17 cellular contexts compared by ENCODE assay signal in the genomic region with DNA sequence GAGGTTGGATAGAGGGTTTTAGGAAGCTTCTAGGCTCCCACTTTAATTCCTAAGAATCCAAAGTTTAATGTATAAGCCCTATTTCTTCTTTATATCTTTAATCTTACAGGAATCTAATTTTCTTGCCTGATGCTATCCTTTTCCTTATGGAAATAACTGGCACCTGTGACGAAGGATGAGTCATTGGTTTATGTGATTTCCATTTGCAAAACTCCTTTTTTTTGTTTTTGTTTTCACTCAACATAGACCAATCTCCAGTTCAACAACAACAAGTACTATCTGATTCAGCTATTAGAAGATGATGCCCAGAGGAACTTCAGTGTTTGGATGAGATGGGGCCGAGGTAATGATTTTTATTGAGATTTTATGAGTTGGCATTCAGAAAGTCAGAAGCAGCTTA.
"Had no signal": no experiment of that assay in that cellular context is flagged by ENCODE, and none has a peak within 500 bp of the region (broad histone marks: within the 10 kb centered on the region; RNA-seq: fewer than 3 reads in every experiment).

No MANE protein-coding gene starts in this region.

- H3K4me1 ChIP-seq: left lung, tibial artery had no signal

- H3K4me1 Mint-ChIP-seq: activated B cell treated with CpG ODN at 0.5 μM for 24 hours had no signal

- H3K27me3 Mint-ChIP-seq: activated B cell treated with CpG ODN at 0.5 μM for 24 hours; activated naive CD8-positive, alpha-beta T cell treated with anti-CD3 and anti-CD28 coated beads for 36 hours; activated T-helper 17 cell treated with anti-CD3 and anti-CD28 coated beads, Interleukin-2, amount 50 U/mL, for 72 hours; effector memory CD8-positive, alpha-beta T cell had no signal

- H3K9me3 Mint-ChIP-seq: activated B cell treated with CpG ODN at 0.5 μM for 24 hours; activated naive CD8-positive, alpha-beta T cell treated with anti-CD3 and anti-CD28 coated beads for 36 hours; activated T-helper 17 cell treated with anti-CD3 and anti-CD28 coated beads, Interleukin-2, amount 50 U/mL, for 72 hours; effector memory CD8-positive, alpha-beta T cell; T-helper 2 cell treated with Interferon-gamma antibody and Interleukin-4, amounts not matched to agents 5 μg/mL and 100 μg/mL, for 36 hours had no signal

- H3K4me3 ChIP-seq: left lung, tibial artery had no signal

- H3K27ac ChIP-seq: left lung, tibial artery had no signal

- H3K27ac Mint-ChIP-seq: activated B cell treated with CpG ODN at 0.5 μM for 24 hours; activated naive CD8-positive, alpha-beta T cell treated with anti-CD3 and anti-CD28 coated beads for 36 hours; activated T-helper 17 cell treated with anti-CD3 and anti-CD28 coated beads, Interleukin-2, amount 50 U/mL, for 72 hours; T-helper 2 cell treated with Interferon-gamma antibody and Interleukin-4, amounts not matched to agents 5 μg/mL and 100 μg/mL, for 36 hours had no signal

- H3K27me3 ChIP-seq: left lung, tibial artery had no signal

- H3K9me3 ChIP-seq: left lung, tibial artery had no signal

- H3K4me3 Mint-ChIP-seq: activated B cell treated with CpG ODN at 0.5 μM for 24 hours; activated naive CD8-positive, alpha-beta T cell treated with anti-CD3 and anti-CD28 coated beads for 36 hours; activated T-helper 17 cell treated with anti-CD3 and anti-CD28 coated beads, Interleukin-2, amount 50 U/mL, for 72 hours; effector memory CD8-positive, alpha-beta T cell; T-helper 2 cell treated with Interferon-gamma antibody and Interleukin-4, amounts not matched to agents 5 μg/mL and 100 μg/mL, for 36 hours had no signal

- ATAC-seq: activated T-helper 17 cell treated with anti-CD3 and anti-CD28 coated beads, Interleukin-2, amount 50 U/mL, for 72 hours; effector memory CD8-positive, alpha-beta T cell; left lung had no signal

- DNase-seq: activated B cell treated with CpG ODN at 0.5 μM for 24 hours; activated CD4-positive, alpha-beta T cell treated with anti-CD3 and anti-CD28 coated beads for 48 hours; activated naive CD4-positive, alpha-beta T cell; activated naive CD8-positive, alpha-beta T cell treated with anti-CD3 and anti-CD28 coated beads for 36 hours; activated T-cell treated with anti-CD3 and anti-CD28 coated beads for 4 hours; amygdala; effector memory CD8-positive, alpha-beta T cell; head of caudate nucleus; left lung; occipital lobe; posterior cingulate gyrus; stimulated activated naive CD4-positive, alpha-beta T cell; substantia nigra; tibial artery had no signal

- FAIRE-seq: frontal cortex had no signal
